ENCODE assay signal across 23 cellular contexts in the genomic region with DNA sequence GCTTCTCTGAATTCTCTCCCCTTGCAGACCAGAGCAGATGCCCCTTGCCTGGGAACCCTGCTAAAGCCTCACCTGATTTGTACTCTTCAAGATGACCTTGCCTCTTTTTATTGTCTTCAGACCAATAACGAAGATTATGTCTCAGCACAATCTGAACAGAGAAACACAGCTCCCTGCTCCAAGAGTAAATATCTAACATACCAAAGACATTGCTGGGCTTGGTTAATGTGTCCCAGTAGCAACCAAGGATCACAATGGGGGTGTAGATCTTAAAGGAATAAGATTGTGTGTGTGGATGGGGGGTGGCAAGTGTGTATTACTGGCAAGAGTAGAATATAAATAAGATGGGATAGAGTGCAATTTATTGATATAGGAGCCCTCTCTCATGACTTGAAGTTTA.
DNase-seq lines count a peak whose midpoint lies in the region; ATAC-seq and TF ChIP-seq lines count a peak whose summit lies in the region.
"Had no signal": no experiment of that assay in that cellular context is flagged by ENCODE, and none has a peak within 500 bp of the region (broad histone marks: within the 10 kb centered on the region; RNA-seq: fewer than 3 reads in every experiment).

No MANE protein-coding gene starts in this region.

- 0 out of 4 replicates have a peak overlapping the region, but pooled peaks of 1 of the 2 experiments have one; percentile 6 for H4K8ac ChIP-seq in IMR-90 (ENCODE audit: low read depth in 2 of 2, low read length in 2 of 2)

- no peak overlapping the region for H3K56ac ChIP-seq in IMR-90 (ENCODE audit: extremely low read depth, insufficient read depth, low read length)

- peak overlapping the region; percentile 43 for H4K91ac ChIP-seq in IMR-90 (ENCODE audit: insufficient read depth, low read depth, low read length)

- no peak overlapping the region; the same call in 1 of the 2 replicates for H4K5ac ChIP-seq in IMR-90 (ENCODE audit: low read depth, low read length)

- no peaks in the 10 kb centered on the region for H3K9me3 ChIP-seq in IMR-90 (ENCODE audit: control insufficient read depth, insufficient read depth, low read length)
- H3K9me3 ChIP-seq: gastrocnemius medialis, MG63 had no signal

- no peaks in the 10 kb centered on the region for H4K20me1 ChIP-seq in IMR-90 (ENCODE audit: insufficient read depth, low read length)

- TF ChIP-seq CTCF in AG10803 (conservative IDR thresholded peaks at IDR 0.05; ENCODE audit: low read length) (no peak), IMR-90 (conservative IDR thresholded peaks at IDR 0.05; ENCODE audit: low read depth, low read length) (no peak), chondrocyte (IDR thresholded peaks at IDR 0.05) (no peak)

- peaks cover 41% of the 10 kb centered on the region for H3K4me1 Mint-ChIP-seq in chondrocyte (ENCODE audit: low read depth)
- H3K4me1 Mint-ChIP-seq in memory B cell: peaks cover 19% of the 10 kb centered on the region
- H3K4me1 Mint-ChIP-seq: activated CD4-positive, alpha-beta T cell treated with anti-CD3 and anti-CD28 coated beads, Interleukin-2, amount 10 ng/mL, durations not matched to agents 24 days and 14 days; activated naive CD8-positive, alpha-beta T cell treated with anti-CD3 and anti-CD28 coated beads, Interleukin-2, amount 10 ng/mL, durations not matched to agents 7 days and 5 days; CD4-positive, CD25-positive, alpha-beta regulatory T cell had no signal

- H3K4me3 Mint-ChIP-seq in chondrocyte (ENCODE audit: unreplicated experiment) (no peak overlapping the region), memory B cell (no peak overlapping the region)
- H3K4me3 Mint-ChIP-seq: activated CD4-positive, alpha-beta T cell treated with anti-CD3 and anti-CD28 coated beads, Interleukin-2, amount 10 ng/mL, durations not matched to agents 24 days and 14 days; activated naive CD8-positive, alpha-beta T cell treated with anti-CD3 and anti-CD28 coated beads, Interleukin-2, amount 10 ng/mL, durations not matched to agents 7 days and 5 days; CD4-positive, CD25-positive, alpha-beta regulatory T cell; mesothelial cell of epicardium; nephron progenitor cell; stimulated activated naive B cell treated with anti-CD40 and anti-IgM and Interleukin-4, amounts not matched to agents 10 μg/mL and 1 μg/mL and 100 μg/mL, for 72 hours had no signal

- CTCF ChIA-PET in IMR-90 (lab: Yijun Ruan, JAX): no interaction called here

- H3K36me3 ChIP-seq in IMR-90 (ENCODE audit: control insufficient read depth, insufficient read depth, low read length): no peaks in the 10 kb centered on the region
- H3K36me3 ChIP-seq: gastrocnemius medialis, MG63 had no signal

- peak overlapping the region; percentile 67 for H2BK20ac ChIP-seq in IMR-90 (ENCODE audit: low read depth, low read length)

- H3K23ac ChIP-seq in IMR-90 (ENCODE audit: low read depth, low read length): peak overlapping the region; percentile 15; the same call in 1 of the 2 replicates

- no peak for TF ChIP-seq RAD21 in IMR-90 (IDR thresholded peaks at IDR 0.05; ENCODE audit: low read length)

- no peak overlapping the region for H2BK5ac ChIP-seq in IMR-90 (ENCODE audit: low read depth, low read length, poor library complexity, severe bottlenecking)

- ATAC-seq in IMR-90 (ENCODE audit: low read depth): peak; percentile 89
- ATAC-seq in memory B cell (ENCODE audit: low read depth): no peak
- no peak for ATAC-seq in HG03457 (IDR thresholded peaks at IDR 0.05; ENCODE audit: unreplicated experiment)
- no peak for ATAC-seq in HG03175 (IDR thresholded peaks at IDR 0.05; ENCODE audit: unreplicated experiment)
- no peak for ATAC-seq in GM18505 (IDR thresholded peaks at IDR 0.05; ENCODE audit: unreplicated experiment)
- ATAC-seq: gastrocnemius medialis; left cardiac atrium; sciatic nerve; stimulated activated naive B cell treated with anti-CD40 and anti-IgM and Interleukin-4, amounts not matched to agents 10 μg/mL and 1 μg/mL and 100 μg/mL, for 72 hours had no signal

- H2BK120ac ChIP-seq in IMR-90 (ENCODE audit: low read depth, low read length): peak overlapping the region; percentile 75; the same call in 1 of the 2 replicates

- H3K27ac Mint-ChIP-seq in chondrocyte (ENCODE audit: unreplicated experiment): peak overlapping the region; percentile 2
- peak overlapping the region; percentile 8 for H3K27ac Mint-ChIP-seq in memory B cell
- H3K27ac Mint-ChIP-seq: activated CD4-positive, alpha-beta T cell treated with anti-CD3 and anti-CD28 coated beads, Interleukin-2, amount 10 ng/mL, durations not matched to agents 24 days and 14 days; activated naive CD8-positive, alpha-beta T cell treated with anti-CD3 and anti-CD28 coated beads, Interleukin-2, amount 10 ng/mL, durations not matched to agents 7 days and 5 days; CD4-positive, CD25-positive, alpha-beta regulatory T cell; mesothelial cell of epicardium; nephron progenitor cell; stimulated activated naive B cell treated with anti-CD40 and anti-IgM and Interleukin-4, amounts not matched to agents 10 μg/mL and 1 μg/mL and 100 μg/mL, for 72 hours had no signal

- H3K27me3 Mint-ChIP-seq in chondrocyte (ENCODE audit: low read depth) (no peaks in the 10 kb centered on the region), memory B cell (no peaks in the 10 kb centered on the region)
- H3K27me3 Mint-ChIP-seq: CD4-positive, CD25-positive, alpha-beta regulatory T cell; IgD-negative memory B cell; stimulated activated naive B cell treated with anti-CD40 and anti-IgM and Interleukin-4, amounts not matched to agents 10 μg/mL and 1 μg/mL and 100 μg/mL, for 72 hours had no signal

- H3K4me1 ChIP-seq in IMR-90 (ENCODE audit: control insufficient read depth, insufficient read depth, low read length): peaks cover 29% of the 10 kb centered on the region

- intact Hi-C loops in IMR-90 (cut with micrococcal nuclease): no loop called here

- H3K4ac ChIP-seq in IMR-90 (ENCODE audit: low read depth, low read length): peak overlapping the region; percentile 76

- H3K79me1 ChIP-seq in IMR-90 (ENCODE audit: low read depth in 1 of 2, low read length in 2 of 2): no peaks in the 10 kb centered on the region

- H3K9me3 Mint-ChIP-seq in chondrocyte (ENCODE audit: low read depth) (peaks cover 2% of the 10 kb centered on the region), memory B cell (no peaks in the 10 kb centered on the region)
- H3K9me3 Mint-ChIP-seq: activated CD4-positive, alpha-beta T cell treated with anti-CD3 and anti-CD28 coated beads, Interleukin-2, amount 10 ng/mL, durations not matched to agents 24 days and 14 days; activated naive CD8-positive, alpha-beta T cell treated with anti-CD3 and anti-CD28 coated beads, Interleukin-2, amount 10 ng/mL, durations not matched to agents 7 days and 5 days; stimulated activated naive B cell treated with anti-CD40 and anti-IgM and Interleukin-4, amounts not matched to agents 10 μg/mL and 1 μg/mL and 100 μg/mL, for 72 hours had no signal

- WGBS in IMR-90 (ENCODE audit: extremely low coverage in 2 of 2, insufficient read length in 1 of 2), 2 experiments: no CpG with 5 or more reads among the region's 1 CpG

- H3K27ac ChIP-seq in IMR-90 (ENCODE audit: insufficient read depth, low read length): 0 out of 2 replicates have a peak overlapping the region, but pooled peaks have one; percentile 22
- H3K27ac ChIP-seq: gastrocnemius medialis had no signal

- H3K9me1 ChIP-seq in IMR-90 (ENCODE audit: insufficient read depth, low read length): peaks cover 20% of the 10 kb centered on the region

- BruUV-seq in IMR-90 (replicated peaks; lab: Mats Ljungman, UMichigan): no TSS peak

- DNase-seq in AG10803 (ENCODE audit: low read depth) (peak; percentile 76), IMR-90 (peak; percentile 67), chondrocyte (ENCODE audit: low spot score) (no peak), memory B cell (ENCODE audit: low spot score in 2 of 2) (no peak)
- DNase-seq in stimulated activated CD4-positive, alpha-beta T cell treated with anti-CD3 and anti-CD28 coated beads, Interleukin-2, amount 100 ng/mL, for 24 hours: no peak
- DNase-seq: activated CD4-positive, alpha-beta T cell treated with anti-CD3 and anti-CD28 coated beads, Interleukin-2, amount 10 ng/mL, durations not matched to agents 24 days and 14 days; activated naive CD8-positive, alpha-beta T cell treated with anti-CD3 and anti-CD28 coated beads, Interleukin-2, amount 10 ng/mL, durations not matched to agents 7 days and 5 days; CD4-positive, CD25-positive, alpha-beta regulatory T cell; DMS79; gastrocnemius medialis; left cardiac atrium; MG63; NCI-H1436; NCI-H526 treated with DMSO at 0.1 percent for 48 hours; nephron progenitor cell; SHP77 treated with DMSO at 0.1 percent for 48 hours; stimulated activated naive B cell treated with anti-CD40 and anti-IgM and Interleukin-4, amounts not matched to agents 10 μg/mL and 1 μg/mL and 100 μg/mL, for 72 hours had no signal

- H3K36me3 Mint-ChIP-seq in chondrocyte (ENCODE audit: low read depth) (no peaks in the 10 kb centered on the region), memory B cell (no peaks in the 10 kb centered on the region)
- H3K36me3 Mint-ChIP-seq: activated naive CD8-positive, alpha-beta T cell treated with anti-CD3 and anti-CD28 coated beads, Interleukin-2, amount 10 ng/mL, durations not matched to agents 7 days and 5 days; CD4-positive, CD25-positive, alpha-beta regulatory T cell; mesothelial cell of epicardium; stimulated activated naive B cell treated with anti-CD40 and anti-IgM and Interleukin-4, amounts not matched to agents 10 μg/mL and 1 μg/mL and 100 μg/mL, for 72 hours had no signal

- H2AK5ac ChIP-seq in IMR-90 (ENCODE audit: low read depth, low read length): peak overlapping the region; percentile 75; the same call in 1 of the 2 replicates

- H2AFZ ChIP-seq in IMR-90 (replicated peaks; ENCODE audit: low read length, poor library complexity): peak overlapping the region; percentile 34

- in situ Hi-C loops in IMR-90 (cut with MboI; ENCODE audit: low sequenced_read_pairs): no loop called here

- peak overlapping the region; percentile 15 for H2AK9ac ChIP-seq in IMR-90 (replicated peaks; ENCODE audit: low read depth, low read length, poor library complexity)

- no peak for TF ChIP-seq POLR2A in IMR-90 (IDR thresholded peaks at IDR 0.05; ENCODE audit: low read depth, low read length)
- TF ChIP-seq POLR2A in GM18505 (IDR thresholded peaks at IDR 0.05; ENCODE audit: borderline replicate concordance, extremely low read depth, insufficient read depth, insufficient read length): no peak

- no peak overlapping the region for H3K4me3 ChIP-seq in AG10803 (ENCODE audit: low read length)
- H3K4me3 ChIP-seq in IMR-90 (ENCODE audit: insufficient read depth, low read depth, low read length): no peak overlapping the region
- H3K4me3 ChIP-seq: gastrocnemius medialis, MG63 had no signal

- 0 out of 3 replicates have a peak overlapping the region, but pooled peaks have one; percentile 36 for H2BK15ac ChIP-seq in IMR-90 (ENCODE audit: low read depth, low read length)

- peak overlapping the region; percentile 57 for H3K4me2 ChIP-seq in IMR-90 (ENCODE audit: low read depth, low read length)

- H3K18ac ChIP-seq in IMR-90 (ENCODE audit: low read depth, low read length): no peak overlapping the region

- 0 out of 2 replicates have a peak overlapping the region, but pooled peaks have one; percentile 31 for H3K14ac ChIP-seq in IMR-90 (replicated peaks; ENCODE audit: low read depth, low read length)

- POLR2A ChIA-PET in IMR-90 (lab: Charles Lee; ENCODE audit: unreplicated experiment): no interaction called here

- no peak overlapping the region for H3K9ac ChIP-seq in IMR-90 (ENCODE audit: low read depth, low read length)

- dilution Hi-C loops in IMR-90 (cut with HindIII; ENCODE audit: low sequenced_read_pairs, unreplicated experiment): no loop called here

- H3K27me3 ChIP-seq in IMR-90 (ENCODE audit: control insufficient read depth, insufficient read depth, low read length): no peaks in the 10 kb centered on the region
- H3K27me3 ChIP-seq: gastrocnemius medialis, MG63 had no signal

Comparison
In these comparisons a context has a peak if more than half of its experiments do, and no peak if none do; other contexts are left out.
1. DNase-seq: peak in AG10803 (single experiment) and IMR-90 (single experiment); none in chondrocyte (single experiment), memory B cell (0 of 2) and stimulated activated CD4-positive, alpha-beta T cell treated with anti-CD3 and anti-CD28 coated beads, Interleukin-2, amount 100 ng/mL, for 24 hours (0 of 2).